Comparison of ENCODE assay signal across 5 cellular contexts in genomic region chr7:13918333-13918732, GRCh38.
DNase-seq lines count a peak whose midpoint lies in the region; ATAC-seq, FAIRE-seq and TF ChIP-seq lines count a peak whose summit lies in the region.
"Not testable (repeated sequence)": the region's sequence is repeated elsewhere in the genome, so short reads cannot be mapped to it uniquely, and the experiment has no call there.

No MANE protein-coding gene starts in this region.

- H3K27ac ChIP-seq in HEK293 (ENCODE audit: extremely low read depth, low read depth, low read length); K562 (ENCODE audit: extremely low read depth, low read depth, low read length): not testable (repeated sequence)

- peak overlapping the region; percentile 94 for H3K27ac Mint-ChIP-seq in Calu3 (ENCODE audit: unreplicated experiment)
- H3K27ac Mint-ChIP-seq in WTC11 = not testable (repeated sequence)

- H3K79me2 ChIP-seq in K562 (ENCODE audit: control insufficient read depth, insufficient read depth, low read length) = not testable (repeated sequence)

- not testable (repeated sequence) for H3K9me3 ChIP-seq in HEK293 (ENCODE audit: control insufficient read depth, insufficient read depth, low read depth, low read length); K562 (replicated peaks; ENCODE audit: control insufficient read depth, insufficient read depth, low read depth, low read length)

- not testable (repeated sequence) for TF ChIP-seq RAD21 in K562 (CRISPR knock-in tag; conservative IDR thresholded peaks at IDR 0.05 in 1 of 2, IDR thresholded peaks at IDR 0.05 in 1 of 2)

- ATAC-seq in SK-N-SH treated with all-trans-retinoic acid at 6 μM for 48 hours, WTC11, K562: not testable (repeated sequence)

- not testable (repeated sequence) for H2AFZ ChIP-seq in K562 (ENCODE audit: low read depth, low read length)

- not testable (repeated sequence) for H3K4me3 ChIP-seq in HEK293 (ENCODE audit: low read depth, low read length); K562

- H3K4me1 Mint-ChIP-seq in Calu3 (ENCODE audit: low read depth, unreplicated experiment) (peaks cover 18% of the 10 kb centered on the region), WTC11 (peaks cover 20% of the 10 kb centered on the region)

- not testable (repeated sequence) for H4K20me1 ChIP-seq in K562 (replicated peaks; ENCODE audit: control insufficient read depth, insufficient read depth, low read length)

- CTCF ChIA-PET in Calu3 (lab: Charles Lee); HEK293 (lab: Yijun Ruan, JAX); WTC11 (lab: Charles Lee); K562 (lab: Yijun Ruan, JAX; ENCODE audit: low intra/inter-chr PET ratio): not testable (repeated sequence)

- intact Hi-C loops in Calu3 (cut with micrococcal nuclease; ENCODE audit: unreplicated experiment); K562 (cut with micrococcal nuclease): not testable (repeated sequence)

- not testable (repeated sequence) for H3K27me3 Mint-ChIP-seq in Calu3 (ENCODE audit: unreplicated experiment); WTC11 (ENCODE audit: low read depth)

- TF ChIP-seq CTCF in Calu3 (IDR thresholded peaks at IDR 0.05; ENCODE audit: unreplicated experiment); HEK293 (tag by site-specific recombination; IDR thresholded peaks at IDR 0.05); WTC11 (IDR thresholded peaks at IDR 0.05); K562 (IDR thresholded peaks at IDR 0.05 in 2 of 3, conservative IDR thresholded peaks at IDR 0.05 in 1 of 3; ENCODE audit: insufficient read depth in 2 of 3, low read depth in 1 of 3, low read length in 3 of 3): not testable (repeated sequence)

- not testable (repeated sequence) for H3K9me1 ChIP-seq in K562 (ENCODE audit: control insufficient read depth, insufficient read depth, low read length)

- TF ChIP-seq EP300 in K562 (IDR thresholded peaks at IDR 0.05; ENCODE audit: low read length) = not testable (repeated sequence)

- H3K27me3 ChIP-seq in K562 (ENCODE audit: control insufficient read depth in 2 of 2, insufficient read depth in 2 of 2, low read length in 2 of 2) = not testable (repeated sequence)

- H3K9ac ChIP-seq in K562 (ENCODE audit: insufficient read depth in 1 of 2, low read depth in 2 of 2, low read length in 2 of 2) = not testable (repeated sequence)

- H3K4me2 ChIP-seq in K562 (ENCODE audit: insufficient read depth, low read length) = not testable (repeated sequence)

- not testable (repeated sequence) for H3K4me1 ChIP-seq in HEK293 (ENCODE audit: control insufficient read depth, insufficient read depth, low read length); K562 (replicated peaks in 1 of 2; ENCODE audit: control insufficient read depth in 2 of 2, insufficient read depth in 2 of 2, low read length in 2 of 2)

- POLR2A ChIA-PET in HEK293 (lab: Yijun Ruan, JAX); WTC11 (lab: Charles Lee); K562 (lab: Yijun Ruan, JAX): not testable (repeated sequence)

- not testable (repeated sequence) for H3K36me3 ChIP-seq in HEK293 (ENCODE audit: control insufficient read depth in 2 of 2, insufficient read depth in 1 of 2, low read length in 2 of 2); K562 (ENCODE audit: control insufficient read depth, insufficient read depth, low read length)

- WGBS in K562 (ENCODE audit: insufficient coverage, low coverage, missing lambda C conversion rate) = 70% methylated on average over 1 of the region's 3 CpGs

- not testable (repeated sequence) for H3K4me3 Mint-ChIP-seq in Calu3 (ENCODE audit: low read depth, unreplicated experiment); WTC11

- H3K36me3 Mint-ChIP-seq in Calu3 (ENCODE audit: insufficient read depth, unreplicated experiment) = not testable (repeated sequence)
- peaks cover 25% of the 10 kb centered on the region for H3K36me3 Mint-ChIP-seq in WTC11

- not testable (repeated sequence) for DNase-seq in Calu3; WTC11 (ENCODE audit: low spot score); K562 (ENCODE audit: extremely low read depth in 1 of 4, low spot score in 3 of 4)

- not testable (repeated sequence) for BruUV-seq in Calu3 (replicated peaks; lab: Mats Ljungman, UMichigan); K562 (replicated peaks; lab: Mats Ljungman, UMichigan)

- TF ChIP-seq POLR2A in K562 (conservative IDR thresholded peaks at IDR 0.05) = not testable (repeated sequence)

- in situ Hi-C loops in K562 (cut with MboI) = not testable (repeated sequence)

- not testable (repeated sequence) for FAIRE-seq in K562 (lab: Jason Lieb, UNC)

- not testable (repeated sequence) for H3K9me3 Mint-ChIP-seq in Calu3 (ENCODE audit: low read depth, unreplicated experiment); WTC11

TF ChIP-seq in HEK293, 187 proteins besides CTCF, POLR2A, EP300 and RAD21:
- peak; percentile 80 for TF ChIP-seq ZNF146 (tag by site-specific recombination; IDR thresholded peaks at IDR 0.05)

TF ChIP-seq in SK-N-SH treated with all-trans-retinoic acid at 6 μM for 48 hours, 23 proteins besides CTCF, POLR2A, EP300 and RAD21:
- TF ChIP-seq ZNF8 (CRISPR knock-in tag; IDR thresholded peaks at IDR 0.05) = peak; percentile 52; the same call in 1 of the 2 replicates

TF ChIP-seq in WTC11, 78 proteins besides CTCF, POLR2A, EP300 and RAD21:
- TF ChIP-seq GTF2I (CRISPR knock-in tag; conservative IDR thresholded peaks at IDR 0.05) = peak; percentile 33; the same call in 1 of the 2 replicates

TF ChIP-seq in K562, 482 proteins besides CTCF, POLR2A, EP300 and RAD21:
- peak; percentile 26 for TF ChIP-seq ZNF146 (CRISPR knock-in tag; IDR thresholded peaks at IDR 0.05; ENCODE audit: unreplicated experiment)
